In the genomic region with DNA sequence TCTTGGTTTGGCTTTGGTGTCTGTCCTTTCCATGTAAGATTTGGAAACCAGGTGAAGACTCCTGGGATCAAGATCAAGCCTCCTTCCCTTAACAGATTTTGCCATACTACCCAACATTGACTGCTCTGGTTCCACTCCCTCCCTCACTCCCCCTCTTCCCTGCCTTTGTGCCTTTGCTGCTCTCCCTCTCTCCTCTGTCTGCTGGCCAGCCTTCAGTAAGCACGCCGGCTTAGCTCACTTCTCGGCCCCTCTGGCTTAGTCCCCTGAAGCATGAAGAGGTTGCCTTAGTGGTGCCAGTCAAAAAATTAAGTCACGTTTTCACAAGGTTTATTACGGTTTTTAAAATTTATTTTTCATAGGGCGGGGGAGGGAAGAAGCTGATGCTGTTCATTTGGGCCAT, we compare ENCODE assay signal across 15 cellular contexts. TPM values are rescaled to one million over a fixed set of nuclear protein-coding genes. Genes with fewer than 3 reads are reported as not detected.
DNase-seq lines count a peak whose midpoint lies in the region; ATAC-seq and TF ChIP-seq lines count a peak whose summit lies in the region.
"Had no signal": no experiment of that assay in that cellular context is flagged by ENCODE, and none has a peak within 500 bp of the region (broad histone marks: within the 10 kb centered on the region; RNA-seq: fewer than 3 reads in every experiment).

No MANE protein-coding gene starts in this region.

- H3K9me3 Mint-ChIP-seq in progenitor cell of endocrine pancreas (ENCODE audit: low read depth): peaks cover 6% of the 10 kb centered on the region

- ATAC-seq in GM21515 (IDR thresholded peaks at IDR 0.05; ENCODE audit: unreplicated experiment) (no peak), GM18502 (IDR thresholded peaks at IDR 0.05; ENCODE audit: poor library complexity, unreplicated experiment) (no peak)

- H3K4me1 Mint-ChIP-seq in progenitor cell of endocrine pancreas (ENCODE audit: low read depth): no peaks in the 10 kb centered on the region
- H3K4me1 Mint-ChIP-seq: CD4-positive, CD25-positive, alpha-beta regulatory T cell had no signal

- H3K36me3 Mint-ChIP-seq in progenitor cell of endocrine pancreas (ENCODE audit: insufficient read depth): no peaks in the 10 kb centered on the region
- H3K36me3 Mint-ChIP-seq: CD4-positive, CD25-positive, alpha-beta regulatory T cell had no signal

- no peaks in the 10 kb centered on the region for H3K36me3 ChIP-seq in H7 (replicated peaks; ENCODE audit: control insufficient read depth, insufficient read depth, low read length)
- H3K36me3 ChIP-seq: BLaER1 treated with 17β-estradiol and CSF1 and Interleukin-3, amounts not matched to agents 10 nM and 100 nM had no signal

- intact Hi-C loops in dorsolateral prefrontal cortex (cut with DNase I): no loop called here

- H3K4me3 ChIP-seq in H7 (ENCODE audit: insufficient read depth, low read depth, low read length): no peak overlapping the region
- H3K4me3 ChIP-seq in dorsolateral prefrontal cortex: peak overlapping the region in 30 of 59 donors; percentile 0 to 74 (median 26)
- H3K4me3 ChIP-seq: BLaER1 treated with 17β-estradiol and CSF1 and Interleukin-3, amounts not matched to agents 10 nM and 100 nM had no signal

- peak; percentile 22 for DNase-seq in H7
- no peak for DNase-seq in dorsolateral prefrontal cortex
- DNase-seq in iPS-NIHi7 (ENCODE audit: extremely low spot score): peak; percentile 35
- no peak for DNase-seq in progenitor cell of endocrine pancreas (ENCODE audit: low spot score, unreplicated experiment)
- no peak for DNase-seq in activated T-cell treated with anti-CD3 and anti-CD28 coated beads, Interleukin-2, amount 50 U/mL, for 1 hour
- DNase-seq: ACHN; CD4-positive, CD25-positive, alpha-beta regulatory T cell; DMS 273 treated with DMSO at 0.1 percent for 48 hours; IMR-90 had no signal

- peaks cover 12% of the 10 kb centered on the region for H3K27me3 ChIP-seq in H7 (ENCODE audit: control insufficient read depth, insufficient read depth, low read length)
- peaks cover 0 to 75% (median 14%) of the 10 kb centered on the region in 45 donors for H3K27me3 ChIP-seq in dorsolateral prefrontal cortex

- H3K4me3 Mint-ChIP-seq in progenitor cell of endocrine pancreas (ENCODE audit: low read depth): no peak overlapping the region
- H3K4me3 Mint-ChIP-seq: CD4-positive, CD25-positive, alpha-beta regulatory T cell had no signal

- no peak for TF ChIP-seq CTCF in dorsolateral prefrontal cortex (IDR thresholded peaks at IDR 0.05 in 54 of 56, conservative IDR thresholded peaks at IDR 0.05 in 2 of 56; ENCODE audit: low read depth in 1 of 56, partially characterized antibody in 56 of 56)
- no peak for TF ChIP-seq CTCF in progenitor cell of endocrine pancreas (IDR thresholded peaks at IDR 0.05; ENCODE audit: unreplicated experiment)

- H3K27me3 Mint-ChIP-seq in progenitor cell of endocrine pancreas: peaks cover 13% of the 10 kb centered on the region

- peak overlapping the region; percentile 76 for H3K27ac Mint-ChIP-seq in progenitor cell of endocrine pancreas
- H3K27ac Mint-ChIP-seq: CD4-positive, CD25-positive, alpha-beta regulatory T cell had no signal

- H3K27ac ChIP-seq in dorsolateral prefrontal cortex: no peak overlapping the region
- H3K27ac ChIP-seq: BLaER1 treated with 17β-estradiol and CSF1 and Interleukin-3, amounts not matched to agents 10 nM and 100 nM had no signal

RNA-seq across cellular contexts. Expression of gene GRIA3, which starts 6.0 kb away (rescaled TPM):
- 1.5 and 1.8 TPM in 2 replicates for total RNA-seq in H7 (2014; rRNA removed; shearing (Covaris generic))
- total RNA-seq in dorsolateral prefrontal cortex (100 to 1,000 TPM in 100 of 120 experiments, 10 to 100 TPM in 20; 44.8 to 176 (median 130) TPM), progenitor cell of endocrine pancreas (2.5 and 2.8 TPM in 2 replicates)
- total RNA-seq: A172; CD4-positive, CD25-positive, alpha-beta regulatory T cell; Daoy; HT-29; IMR-90 had no signal

Comparison
In these comparisons a context has a peak if more than half of its experiments do, and no peak if none do; other contexts are left out.
1. DNase-seq: peak in H7 (single experiment) and iPS-NIHi7 (single experiment); none in dorsolateral prefrontal cortex (0 of 10), progenitor cell of endocrine pancreas (single experiment) and activated T-cell treated with anti-CD3 and anti-CD28 coated beads, Interleukin-2, amount 50 U/mL, for 1 hour (single experiment).
2. RNA of gene GRIA3, which starts 6.0 kb away (total RNA-seq): 44.8 to 176 TPM in dorsolateral prefrontal cortex; 2.5 to 2.8 TPM in progenitor cell of endocrine pancreas and 1.5 to 1.8 TPM in H7; every median in the first group is over 10 times any median in the second.